In genomic region chr1:24203404-24203803, GRCh38 we compare ENCODE assay signal across 12 cellular contexts. TPM values are rescaled to one million over a fixed set of nuclear protein-coding genes. Genes with fewer than 3 reads are reported as not detected.
A peak's percentile ranks its signal among the peaks of the same experiment; 100 is the strongest.
DNase-seq lines count a peak whose midpoint lies in the region; ATAC-seq and TF ChIP-seq lines count a peak whose summit lies in the region.
"Had no signal": no experiment of that assay in that cellular context is flagged by ENCODE, and none has a peak within 500 bp of the region (broad histone marks: within the 10 kb centered on the region; RNA-seq: fewer than 3 reads in every experiment).

No MANE protein-coding gene starts in this region.

- no peaks in the 10 kb centered on the region for H3K9me2 ChIP-seq in PC-9 (ENCODE audit: insufficient read depth)

- H3K27me3 Mint-ChIP-seq in naive thymus-derived CD8-positive, alpha-beta T cell = peaks cover 0 to 3% (median 0%) of the 10 kb centered on the region in 5 donors

- H3K4me2 ChIP-seq in PC-9 = peak overlapping the region; percentile 56

- DNase-seq in PC-9 = peak; percentile 87 to 90
- no peak for DNase-seq in NCI-H446 treated with DMSO at 0.1 percent for 48 hours (lab: John Stamatoyannopoulos, UW)
- DNase-seq in naive thymus-derived CD8-positive, alpha-beta T cell = no peak
- DNase-seq in NCI-H146 treated with DMSO at 0.1 percent for 48 hours (lab: John Stamatoyannopoulos, UW; ENCODE audit: unreplicated experiment) = no peak
- DNase-seq in NCI-H2227 (lab: John Stamatoyannopoulos, UW; ENCODE audit: unreplicated experiment) = no peak
- DNase-seq: kidney glomerular epithelial cell, NCI-H1048 had no signal

- H3K79me2 ChIP-seq in PC-9 (ENCODE audit: low read depth) = no peaks in the 10 kb centered on the region

- no peaks in the 10 kb centered on the region for H4K20me1 ChIP-seq in PC-9 (ENCODE audit: insufficient read depth)

- H3K9me3 ChIP-seq in PC-9 (ENCODE audit: insufficient read depth, low read depth) (no peaks in the 10 kb centered on the region), mucosa of rectum (ENCODE audit: control insufficient read depth in 2 of 2, low read length in 2 of 2) (no peaks in the 10 kb centered on the region)

- H3K4me1 Mint-ChIP-seq in naive thymus-derived CD8-positive, alpha-beta T cell = peaks cover 0 to 10% (median 8%) of the 10 kb centered on the region in 4 donors

- H3K4me1 ChIP-seq in PC-9 (replicated peaks; ENCODE audit: insufficient read depth) (peaks cover 27% of the 10 kb centered on the region), mucosa of rectum (ENCODE audit: control insufficient read depth in 2 of 2, insufficient read depth in 2 of 2, low read length in 2 of 2) (peaks cover 8 to 12% of the 10 kb centered on the region in 2 donors)

- no peaks in the 10 kb centered on the region for H3K9me3 Mint-ChIP-seq in naive thymus-derived CD8-positive, alpha-beta T cell
- H3K9me3 Mint-ChIP-seq: stimulated activated naive CD8-positive, alpha-beta T cell treated with anti-CD3 and anti-CD28 coated beads, Interleukin-15, amount 100 ng/mL, for 72 hours had no signal

- ATAC-seq in GM18858 (IDR thresholded peaks at IDR 0.05; ENCODE audit: unreplicated experiment) = peak; percentile 48
- ATAC-seq in HG02623 (IDR thresholded peaks at IDR 0.05; ENCODE audit: unreplicated experiment) = peak; percentile 70
- ATAC-seq in naive thymus-derived CD8-positive, alpha-beta T cell = no peak
- ATAC-seq: stimulated activated naive CD8-positive, alpha-beta T cell treated with anti-CD3 and anti-CD28 coated beads, Interleukin-15, amount 100 ng/mL, for 72 hours had no signal

- BruUV-seq in PC-9 (replicated peaks; lab: Mats Ljungman, UMichigan) = no TSS peak

- no peaks in the 10 kb centered on the region for H3K27me3 ChIP-seq in PC-9 (ENCODE audit: insufficient read depth, low read depth)
- H3K27me3 ChIP-seq in mucosa of rectum (ENCODE audit: control insufficient read depth in 2 of 2, insufficient read depth in 2 of 2, low read length in 2 of 2) = peaks cover 0 to 2% of the 10 kb centered on the region in 2 donors

- POLR2A ChIA-PET in PC-9 (lab: Charles Lee; ENCODE audit: unreplicated experiment) = interaction anchor here (0.6 to 0.7 kb wide), 4 partner anchors 16 to 431 kb away, joined by 9 to 20 read pairs (median 14); no protein-coding TSS in a partner anchor
- POLR2A ChIA-PET in naive thymus-derived CD8-positive, alpha-beta T cell (lab: Charles Lee) = no interaction called here

- H2AFZ ChIP-seq in PC-9 = no peak overlapping the region

- H3K27ac ChIP-seq in PC-9 (peak overlapping the region; percentile 76), mucosa of rectum (ENCODE audit: low read depth in 2 of 2, low read length in 2 of 2) (peak overlapping the region; percentile 57 to 63)

- H3K27ac Mint-ChIP-seq in naive thymus-derived CD8-positive, alpha-beta T cell = peak overlapping the region in 2 of 10 donors; percentile 9 to 28
- H3K27ac Mint-ChIP-seq: activated naive CD8-positive, alpha-beta T cell; stimulated activated naive CD8-positive, alpha-beta T cell treated with anti-CD3 and anti-CD28 coated beads, Interleukin-15, amount 100 ng/mL, for 72 hours had no signal

- H3K36me3 Mint-ChIP-seq in naive thymus-derived CD8-positive, alpha-beta T cell = peaks cover 0 to 2% (median 0%) of the 10 kb centered on the region in 3 donors
- H3K36me3 Mint-ChIP-seq: activated naive CD8-positive, alpha-beta T cell had no signal

- H3K36me3 ChIP-seq in PC-9 (ENCODE audit: low read depth) (no peaks in the 10 kb centered on the region), mucosa of rectum (ENCODE audit: control insufficient read depth in 2 of 2, insufficient read depth in 2 of 2, low read length in 2 of 2) (no peaks in the 10 kb centered on the region)

- peaks cover 25% of the 10 kb centered on the region for H3F3A ChIP-seq in PC-9 (ENCODE audit: insufficient read depth, low read depth)

- H3K4me3 ChIP-seq in PC-9 = no peak overlapping the region; the same call in 1 of the 2 replicates
- no peak overlapping the region for H3K4me3 ChIP-seq in mucosa of rectum (ENCODE audit: low read length in 2 of 2)

- no peak overlapping the region for H3K4me3 Mint-ChIP-seq in naive thymus-derived CD8-positive, alpha-beta T cell
- H3K4me3 Mint-ChIP-seq: activated naive CD8-positive, alpha-beta T cell; stimulated activated naive CD8-positive, alpha-beta T cell treated with anti-CD3 and anti-CD28 coated beads, Interleukin-15, amount 100 ng/mL, for 72 hours had no signal

- no peak for TF ChIP-seq CTCF in PC-9 (conservative IDR thresholded peaks at IDR 0.05)

- no peak overlapping the region for H3K9ac ChIP-seq in mucosa of rectum (ENCODE audit: low read depth in 1 of 2, low read length in 2 of 2)

- CTCF ChIA-PET in PC-9 (lab: Charles Lee) = interaction anchor here (0.6 to 1.2 kb wide), 10 partner anchors 17 to 209 kb away, joined by 3 to 13 read pairs (median 6); no protein-coding TSS in a partner anchor

- intact Hi-C loops in PC-9 (cut with micrococcal nuclease; ENCODE audit: unreplicated experiment) = loop anchor here (1.0 to 10.0 kb wide), 3 partner anchors 63 to 631 kb away; no protein-coding TSS in a partner anchor

RNA-seq across cellular contexts. Expression of gene IFNLR1, which starts 16.3 kb away (rescaled TPM):
- 5.5 and 8.1 TPM in 2 replicates for total RNA-seq in PC-9 (2021)
- total RNA-seq in naive thymus-derived CD8-positive, alpha-beta T cell = 1 to 10 TPM; 4.6 to 5.5 TPM
- 1 to 10 TPM in 1 of 3 donors, under 1 TPM in 2; 0.77 to 2.2 (median 0.82) TPM for polyA plus RNA-seq in naive thymus-derived CD8-positive, alpha-beta T cell

Comparison
In these comparisons a context has a peak if more than half of its experiments do, and no peak if none do; other contexts are left out.
1. ATAC-seq: peak in GM18858 (single experiment) and HG02623 (single experiment); none in naive thymus-derived CD8-positive, alpha-beta T cell (0 of 2).
2. DNase-seq: peak in PC-9 (2 of 2); none in NCI-H446 treated with DMSO at 0.1 percent for 48 hours (single experiment), naive thymus-derived CD8-positive, alpha-beta T cell (0 of 10), NCI-H146 treated with DMSO at 0.1 percent for 48 hours (single experiment) and NCI-H2227 (single experiment).